14 cellular contexts compared by ENCODE assay signal in the genomic region with DNA sequence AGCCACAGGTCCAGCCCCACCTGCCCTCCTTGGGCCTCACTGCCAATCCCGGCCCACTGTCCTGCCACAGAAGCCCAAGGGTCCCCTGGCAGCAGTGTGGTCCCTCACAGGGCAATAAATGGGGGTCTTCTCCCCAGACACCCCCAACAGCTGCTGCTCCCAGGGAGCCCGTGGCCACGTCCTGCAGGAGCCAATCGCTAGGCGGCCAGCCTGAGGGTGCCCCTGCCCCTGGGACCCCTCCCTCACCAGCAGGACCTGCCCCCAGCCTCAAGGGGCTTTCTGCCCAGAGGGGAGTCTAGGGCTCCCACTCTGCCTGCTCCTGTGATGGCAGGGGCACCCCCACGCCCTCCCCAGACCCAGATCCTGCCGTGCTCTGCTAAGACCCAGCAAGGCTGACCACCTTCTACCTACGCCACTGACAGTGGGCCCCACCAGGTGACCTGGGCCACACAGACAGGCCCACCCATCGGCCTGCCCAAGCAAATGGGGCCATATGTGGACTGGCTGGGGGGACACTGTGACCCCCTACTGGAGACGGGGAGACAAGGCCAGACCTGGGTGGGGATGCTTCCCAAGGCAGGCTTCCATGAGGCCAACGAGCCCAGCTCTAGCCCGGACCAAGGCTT. TPM values are rescaled to one million over a fixed set of nuclear protein-coding genes. Genes with fewer than 3 reads are reported as not detected.
A peak's percentile ranks its signal among the peaks of the same experiment; 100 is the strongest.
DNase-seq lines count a peak whose midpoint lies in the region; ATAC-seq and TF ChIP-seq lines count a peak whose summit lies in the region.
"Had no signal": no experiment of that assay in that cellular context is flagged by ENCODE, and none has a peak within 500 bp of the region (broad histone marks: within the 10 kb centered on the region; RNA-seq: fewer than 3 reads in every experiment).

No MANE protein-coding gene starts in this region.

- H3K27ac Mint-ChIP-seq in central memory CD8-positive, alpha-beta T cell (ENCODE audit: low read depth): peak overlapping the region; percentile 51
- H3K27ac Mint-ChIP-seq in mesothelial cell of epicardium: peak overlapping the region; percentile 30
- H3K27ac Mint-ChIP-seq in T-helper 2 cell treated with Interferon-gamma antibody and Interleukin-4, amounts not matched to agents 5 μg/mL and 100 μg/mL, for 36 hours: no peak overlapping the region
- H3K27ac Mint-ChIP-seq: type B pancreatic cell had no signal

- 81 to 84% (median 82%) methylated on average over 5 to 12 of the region's 12 CpGs for WGBS in heart left ventricle, 4 donors
- 66 to 76% methylated on average over 3 to 10 of the region's 12 CpGs for WGBS in transverse colon (ENCODE audit: low coverage in 1 of 2), 2 donors

- no peak for TF ChIP-seq EP300 in transverse colon (IDR thresholded peaks at IDR 0.05; ENCODE audit: low read depth)

- H3K4me3 ChIP-seq in heart left ventricle (peak overlapping the region in 1 of 12 donors; percentile 28), right atrium auricular region (no peak overlapping the region), transverse colon (no peak overlapping the region)
- H3K4me3 ChIP-seq: body of pancreas had no signal

- H3K36me3 ChIP-seq in heart left ventricle (peaks cover 0 to 13% (median 3%) of the 10 kb centered on the region in 9 donors), right atrium auricular region (peaks cover under 1% of the 10 kb centered on the region), transverse colon (no peaks in the 10 kb centered on the region)

- H3K9me3 Mint-ChIP-seq in central memory CD8-positive, alpha-beta T cell: no peaks in the 10 kb centered on the region
- H3K9me3 Mint-ChIP-seq in mesothelial cell of epicardium: no peaks in the 10 kb centered on the region
- no peaks in the 10 kb centered on the region for H3K9me3 Mint-ChIP-seq in T-helper 2 cell treated with Interferon-gamma antibody and Interleukin-4, amounts not matched to agents 5 μg/mL and 100 μg/mL, for 36 hours
- H3K9me3 Mint-ChIP-seq: type B pancreatic cell had no signal

- ATAC-seq in heart left ventricle: no peak
- no peak for ATAC-seq in central memory CD8-positive, alpha-beta T cell (replicated peaks; ENCODE audit: extremely low read depth, poor library complexity, severe bottlenecking)
- ATAC-seq in GM18520 (IDR thresholded peaks at IDR 0.05; ENCODE audit: unreplicated experiment): no peak
- ATAC-seq: body of pancreas had no signal

- in situ Hi-C loops in transverse colon (cut with MboI; ENCODE audit: low pct_ligation_motif_present in 1 of 4, low pct_unique_long_range_greater_than_20kb in 1 of 4, low sequenced_read_pairs in 3 of 4): no loop called here

- TF ChIP-seq CTCF in heart left ventricle (IDR thresholded peaks at IDR 0.05) (no peak), right atrium auricular region (IDR thresholded peaks at IDR 0.05) (no peak), mesothelial cell of epicardium (IDR thresholded peaks at IDR 0.05; ENCODE audit: unreplicated experiment) (no peak), transverse colon (IDR thresholded peaks at IDR 0.05) (no peak)

- intact Hi-C loops in heart left ventricle (cut with DNase I): no loop called here
- intact Hi-C loops in transverse colon (cut with DNase I; ENCODE audit: low total_unique reads): no loop called here

- H3K27me3 ChIP-seq in heart left ventricle (no peaks in the 10 kb centered on the region), right atrium auricular region (no peaks in the 10 kb centered on the region), transverse colon (no peaks in the 10 kb centered on the region)
- H3K27me3 ChIP-seq: body of pancreas had no signal

- no peaks in the 10 kb centered on the region for H3K27me3 Mint-ChIP-seq in central memory CD8-positive, alpha-beta T cell
- H3K27me3 Mint-ChIP-seq in mesothelial cell of epicardium (ENCODE audit: low read depth): no peaks in the 10 kb centered on the region
- H3K27me3 Mint-ChIP-seq in T-helper 2 cell treated with Interferon-gamma antibody and Interleukin-4, amounts not matched to agents 5 μg/mL and 100 μg/mL, for 36 hours (ENCODE audit: low read depth): no peaks in the 10 kb centered on the region
- H3K27me3 Mint-ChIP-seq: type B pancreatic cell had no signal

- no peak overlapping the region for H3K4me3 Mint-ChIP-seq in central memory CD8-positive, alpha-beta T cell
- no peak overlapping the region for H3K4me3 Mint-ChIP-seq in mesothelial cell of epicardium
- H3K4me3 Mint-ChIP-seq in T-helper 2 cell treated with Interferon-gamma antibody and Interleukin-4, amounts not matched to agents 5 μg/mL and 100 μg/mL, for 36 hours: no peak overlapping the region
- H3K4me3 Mint-ChIP-seq: type B pancreatic cell had no signal

- H3K4me1 ChIP-seq in heart left ventricle (peaks cover 32 to 95% (median 81%) of the 10 kb centered on the region in 12 donors), right atrium auricular region (peaks cover 0 to 91% of the 10 kb centered on the region in 2 donors), transverse colon (peaks cover 81 to 98% (median 96%) of the 10 kb centered on the region in 4 donors)

- peak overlapping the region; percentile 40 to 80 (median 70) for H3K27ac ChIP-seq in heart left ventricle
- peak overlapping the region in 1 of 2 donors; percentile 28 for H3K27ac ChIP-seq in right atrium auricular region
- peak overlapping the region; percentile 88 to 93 (median 88) for H3K27ac ChIP-seq in transverse colon

- H3K4me1 Mint-ChIP-seq in central memory CD8-positive, alpha-beta T cell: peaks cover 22% of the 10 kb centered on the region
- H3K4me1 Mint-ChIP-seq in mesothelial cell of epicardium: peaks cover 17% of the 10 kb centered on the region
- H3K4me1 Mint-ChIP-seq in T-helper 2 cell treated with Interferon-gamma antibody and Interleukin-4, amounts not matched to agents 5 μg/mL and 100 μg/mL, for 36 hours (ENCODE audit: low read depth): peaks cover 19% of the 10 kb centered on the region

- TF ChIP-seq POLR2A in heart left ventricle (IDR thresholded peaks at IDR 0.05) (no peak), transverse colon (IDR thresholded peaks at IDR 0.05) (no peak)

- DNase-seq in heart left ventricle: no peak
- no peak for DNase-seq in right atrium auricular region (ENCODE audit: low spot score)
- DNase-seq in central memory CD8-positive, alpha-beta T cell (ENCODE audit: low spot score in 2 of 2): no peak
- no peak for DNase-seq in mesothelial cell of epicardium (ENCODE audit: low spot score in 2 of 2, unreplicated experiment in 2 of 2)
- DNase-seq in transverse colon: no peak
- DNase-seq in NCI-H146 (lab: John Stamatoyannopoulos, UW): no peak
- no peak for DNase-seq in T-helper 2 cell treated with Interferon-gamma antibody and Interleukin-4, amounts not matched to agents 5 μg/mL and 100 μg/mL, for 36 hours (ENCODE audit: low spot score)
- DNase-seq: activated naive CD4-positive, alpha-beta T cell; body of pancreas; HCEC 1CT; NCI-H2081; stimulated activated CD4-positive, alpha-beta T cell treated with anti-CD3 and anti-CD28 coated beads, Interleukin-2, amount 100 ng/mL, for 24 hours had no signal

- H3K9me3 ChIP-seq in heart left ventricle (no peaks in the 10 kb centered on the region), right atrium auricular region (no peaks in the 10 kb centered on the region), transverse colon (no peaks in the 10 kb centered on the region)
- H3K9me3 ChIP-seq: body of pancreas had no signal

- H3K36me3 Mint-ChIP-seq in central memory CD8-positive, alpha-beta T cell (ENCODE audit: insufficient read depth): peaks cover 14% of the 10 kb centered on the region
- no peaks in the 10 kb centered on the region for H3K36me3 Mint-ChIP-seq in mesothelial cell of epicardium
- H3K36me3 Mint-ChIP-seq in T-helper 2 cell treated with Interferon-gamma antibody and Interleukin-4, amounts not matched to agents 5 μg/mL and 100 μg/mL, for 36 hours (ENCODE audit: low read depth): peaks cover 5% of the 10 kb centered on the region
- H3K36me3 Mint-ChIP-seq: type B pancreatic cell had no signal

RNA-seq across cellular contexts. Expression of a gene that starts 17.0 kb away (rescaled TPM):
- 10 to 100 TPM; 12.1 to 47.3 (median 22.1) TPM for total RNA-seq in heart left ventricle
- polyA plus RNA-seq in heart left ventricle: 10 to 100 TPM in 1 of 2 donors, 1 to 10 TPM in 1; 8.0 to 12.1 TPM
- total RNA-seq in right atrium auricular region: 10 to 100 TPM; 14.2 to 39.7 TPM
- total RNA-seq in mesothelial cell of epicardium: 104 to 107 TPM (median 104 TPM) in 3 replicates
- total RNA-seq in transverse colon: 100 to 1,000 TPM in 2 of 4 donors, 10 to 100 TPM in 2; 48.2 to 154 (median 98.2) TPM

RNA-seq across cellular contexts. Expression of a gene that starts 46.0 kb away (rescaled TPM):
- total RNA-seq in heart left ventricle (10 to 100 TPM; 21.1 to 53.3 (median 30.2) TPM), right atrium auricular region (10 to 100 TPM; 32.6 to 41.6 TPM), mesothelial cell of epicardium (89.9 to 92.2 TPM (median 90.2 TPM) in 3 replicates), transverse colon (10 to 100 TPM; 54.1 to 75.9 (median 65.8) TPM)
- polyA plus RNA-seq in heart left ventricle: 10 to 100 TPM; 20.9 to 29.9 TPM
